In genomic region chr12:25197608-25198007, GRCh38 we compare ENCODE assay signal across 13 cellular contexts. TPM values are rescaled to one million over a fixed set of nuclear protein-coding genes. Genes with fewer than 3 reads are reported as not detected.
"Had no signal": no experiment of that assay in that cellular context is flagged by ENCODE, and none has a peak within 500 bp of the region (broad histone marks: within the 10 kb centered on the region; RNA-seq: fewer than 3 reads in every experiment).

No MANE protein-coding gene starts in this region.

- H3K4me3 ChIP-seq: dorsolateral prefrontal cortex, esophagus squamous epithelium, psoas muscle, right lobe of liver, transverse colon had no signal

- H3K36me3 ChIP-seq: esophagus squamous epithelium, right lobe of liver, transverse colon, WERI-Rb-1 had no signal

- ATAC-seq: activated CD4-positive, alpha-beta T cell treated with anti-CD3 and anti-CD28 coated beads for 36 hours; left lobe of liver; psoas muscle; right lobe of liver; stimulated activated effector memory CD8-positive, alpha-beta T cell treated with anti-CD3 and anti-CD28 coated beads, Interleukin-12 subunit alpha, Interleukin-12 subunit beta, amount 100 ng/mL, for 72 hours had no signal

- H3K27ac ChIP-seq: dorsolateral prefrontal cortex, esophagus squamous epithelium, right lobe of liver, transverse colon, WERI-Rb-1 had no signal

- H3K27me3 ChIP-seq: dorsolateral prefrontal cortex, esophagus squamous epithelium, right lobe of liver, transverse colon had no signal

- H3K9me3 ChIP-seq: esophagus squamous epithelium, psoas muscle, right lobe of liver, transverse colon had no signal

- DNase-seq: activated CD4-positive, alpha-beta memory T cell treated with anti-CD3 and anti-CD28 coated beads, Interleukin-2, amount 10 ng/mL, durations not matched to agents 7 days and 5 days; activated CD4-positive, alpha-beta T cell treated with anti-CD3 and anti-CD28 coated beads for 36 hours; activated naive CD4-positive, alpha-beta T cell; dorsolateral prefrontal cortex; esophagus squamous epithelium; foreskin fibroblast; mammary epithelial cell; psoas muscle; right lobe of liver; transverse colon; WERI-Rb-1 had no signal

RNA-seq across cellular contexts. Expression of gene DNAI7, which starts 2.6 kb away (rescaled TPM):
- total RNA-seq: activated CD4-positive, alpha-beta memory T cell treated with anti-CD3 and anti-CD28 coated beads, Interleukin-2, amount 10 ng/mL, durations not matched to agents 7 days and 5 days; activated CD4-positive, alpha-beta T cell treated with anti-CD3 and anti-CD28 coated beads for 36 hours; esophagus squamous epithelium; left lobe of liver had no signal
